ENCODE assay signal across 15 cellular contexts in genomic region chr13:50598338-50598737, GRCh38.
DNase-seq lines count a peak whose midpoint lies in the region; ATAC-seq and TF ChIP-seq lines count a peak whose summit lies in the region.
"Had no signal": no experiment of that assay in that cellular context is flagged by ENCODE, and none has a peak within 500 bp of the region (broad histone marks: within the 10 kb centered on the region; RNA-seq: fewer than 3 reads in every experiment).

No MANE protein-coding gene starts in this region.

- no peaks in the 10 kb centered on the region for H3K9me3 ChIP-seq in SU-DHL-6 (ENCODE audit: insufficient read depth, low read length)
- no peaks in the 10 kb centered on the region for H3K9me3 ChIP-seq in colonic mucosa
- H3K9me3 ChIP-seq: upper lobe of left lung had no signal

- POLR2A ChIA-PET in activated CD4-positive, alpha-beta memory T cell treated with anti-CD3 and anti-CD28 coated beads, Interleukin-2, amount 10 ng/mL, durations not matched to agents 7 days and 5 days (lab: Charles Lee), result no interaction called here

- ATAC-seq in activated naive CD8-positive, alpha-beta T cell treated with anti-CD3 and anti-CD28 coated beads, Interleukin-2, amount 50 U/mL, for 24 hours, result no peak
- ATAC-seq in HG03064 (IDR thresholded peaks at IDR 0.05; ENCODE audit: low read depth, unreplicated experiment), result peak; percentile 37
- ATAC-seq: activated naive CD4-positive, alpha-beta T cell treated with anti-CD3 and anti-CD28 coated beads, Interleukin-2, amount 50 U/mL, for 72 hours had no signal

- H3K36me3 ChIP-seq in SU-DHL-6 (ENCODE audit: low read length), result no peaks in the 10 kb centered on the region
- H3K36me3 ChIP-seq in colonic mucosa, result no peaks in the 10 kb centered on the region
- H3K36me3 ChIP-seq: neural progenitor cell, upper lobe of left lung had no signal

- no peaks in the 10 kb centered on the region for H3K4me1 ChIP-seq in colonic mucosa

- no peaks in the 10 kb centered on the region for H3K79me2 ChIP-seq in SU-DHL-6 (ENCODE audit: insufficient read depth, low read length)

- peak overlapping the region; percentile 3; the same call in 1 of the 2 replicates for H3K9ac ChIP-seq in SU-DHL-6 (ENCODE audit: low read length)
- H3K9ac ChIP-seq in colonic mucosa (ENCODE audit: low read depth in 2 of 2, low read length in 2 of 2), result no peak overlapping the region
- H3K9ac ChIP-seq: neural progenitor cell had no signal

- H3K9me2 ChIP-seq in SU-DHL-6 (replicated peaks; ENCODE audit: insufficient read depth, low read length), result no peaks in the 10 kb centered on the region

- no peak for DNase-seq in activated naive CD8-positive, alpha-beta T cell treated with anti-CD3 and anti-CD28 coated beads for 36 hours
- DNase-seq in activated naive CD8-positive, alpha-beta T cell treated with anti-CD3 and anti-CD28 coated beads, Interleukin-2, amount 50 U/mL, for 24 hours, result no peak
- DNase-seq in retinal pigment epithelial cell (ENCODE audit: low read depth) (peak; percentile 61), colonic mucosa (no peak), NOMO-1 (lab: John Stamatoyannopoulos, UW; ENCODE audit: unreplicated experiment in 2 of 2) (no peak)
- no peak for DNase-seq in activated CD4-positive, alpha-beta memory T cell treated with anti-CD3 and anti-CD28 coated beads, Interleukin-2, amount 10 ng/mL, durations not matched to agents 7 days and 5 days
- DNase-seq: 8988T; activated CD8-positive, alpha-beta memory T cell treated with anti-CD3 and anti-CD28 coated beads for 24 hours; cortex of kidney; NCI-H1694 treated with DMSO at 0.1 percent for 48 hours; upper lobe of left lung had no signal

- H3K27ac ChIP-seq in SU-DHL-6 (ENCODE audit: low read depth, low read length) (peak overlapping the region; percentile 35), colonic mucosa (no peak overlapping the region)
- H3K27ac ChIP-seq: neural progenitor cell, upper lobe of left lung had no signal

- no peaks in the 10 kb centered on the region for H3K36me3 Mint-ChIP-seq in activated naive CD8-positive, alpha-beta T cell treated with anti-CD3 and anti-CD28 coated beads for 36 hours
- H3K36me3 Mint-ChIP-seq in activated naive CD8-positive, alpha-beta T cell treated with anti-CD3 and anti-CD28 coated beads, Interleukin-2, amount 50 U/mL, for 24 hours (ENCODE audit: low read depth), result no peaks in the 10 kb centered on the region
- H3K36me3 Mint-ChIP-seq in activated CD4-positive, alpha-beta memory T cell treated with anti-CD3 and anti-CD28 coated beads, Interleukin-2, amount 10 ng/mL, durations not matched to agents 7 days and 5 days (ENCODE audit: low read depth), result no peaks in the 10 kb centered on the region
- H3K36me3 Mint-ChIP-seq: activated naive CD4-positive, alpha-beta T cell treated with anti-CD3 and anti-CD28 coated beads, Interleukin-2, amount 50 U/mL, for 72 hours; neural progenitor cell had no signal

- peak overlapping the region; percentile 18 for H2AFZ ChIP-seq in SU-DHL-6 (ENCODE audit: low read depth, low read length, severe bottlenecking)
- H2AFZ ChIP-seq: neural progenitor cell had no signal

- peaks cover 31% of the 10 kb centered on the region for H3K4me1 Mint-ChIP-seq in activated naive CD8-positive, alpha-beta T cell treated with anti-CD3 and anti-CD28 coated beads for 36 hours
- H3K4me1 Mint-ChIP-seq in activated naive CD8-positive, alpha-beta T cell treated with anti-CD3 and anti-CD28 coated beads, Interleukin-2, amount 50 U/mL, for 24 hours, result peaks cover 36% of the 10 kb centered on the region
- peaks cover 6% of the 10 kb centered on the region for H3K4me1 Mint-ChIP-seq in activated CD4-positive, alpha-beta memory T cell treated with anti-CD3 and anti-CD28 coated beads, Interleukin-2, amount 10 ng/mL, durations not matched to agents 7 days and 5 days

- peak overlapping the region; percentile 11 for H3K4me2 ChIP-seq in SU-DHL-6 (ENCODE audit: low read depth, low read length, poor library complexity, severe bottlenecking)
- H3K4me2 ChIP-seq: neural progenitor cell had no signal

- H3K4me3 ChIP-seq in SU-DHL-6 (ENCODE audit: insufficient read depth, low read length, poor library complexity, severe bottlenecking), result no peak overlapping the region
- H3K4me3 ChIP-seq in retinal pigment epithelial cell (ENCODE audit: low read length), result no peak overlapping the region
- H3K4me3 ChIP-seq in colonic mucosa, result no peak overlapping the region
- H3K4me3 ChIP-seq: neural progenitor cell, upper lobe of left lung had no signal

- H3K27me3 Mint-ChIP-seq in activated naive CD8-positive, alpha-beta T cell treated with anti-CD3 and anti-CD28 coated beads for 36 hours, result peaks cover 4% of the 10 kb centered on the region
- peaks cover 5% of the 10 kb centered on the region for H3K27me3 Mint-ChIP-seq in activated naive CD8-positive, alpha-beta T cell treated with anti-CD3 and anti-CD28 coated beads, Interleukin-2, amount 50 U/mL, for 24 hours
- no peaks in the 10 kb centered on the region for H3K27me3 Mint-ChIP-seq in activated CD4-positive, alpha-beta memory T cell treated with anti-CD3 and anti-CD28 coated beads, Interleukin-2, amount 10 ng/mL, durations not matched to agents 7 days and 5 days

- H3K27me3 ChIP-seq in SU-DHL-6 (ENCODE audit: low read length) (no peaks in the 10 kb centered on the region), colonic mucosa (no peaks in the 10 kb centered on the region)
- H3K27me3 ChIP-seq: neural progenitor cell, upper lobe of left lung had no signal

- no peaks in the 10 kb centered on the region for H3K9me3 Mint-ChIP-seq in activated naive CD8-positive, alpha-beta T cell treated with anti-CD3 and anti-CD28 coated beads for 36 hours
- H3K9me3 Mint-ChIP-seq in activated naive CD8-positive, alpha-beta T cell treated with anti-CD3 and anti-CD28 coated beads, Interleukin-2, amount 50 U/mL, for 24 hours, result no peaks in the 10 kb centered on the region
- H3K9me3 Mint-ChIP-seq in activated CD4-positive, alpha-beta memory T cell treated with anti-CD3 and anti-CD28 coated beads, Interleukin-2, amount 10 ng/mL, durations not matched to agents 7 days and 5 days, result no peaks in the 10 kb centered on the region
- H3K9me3 Mint-ChIP-seq: activated naive CD4-positive, alpha-beta T cell treated with anti-CD3 and anti-CD28 coated beads, Interleukin-2, amount 50 U/mL, for 72 hours; neural progenitor cell had no signal

- no peak overlapping the region for H3K4me3 Mint-ChIP-seq in activated naive CD8-positive, alpha-beta T cell treated with anti-CD3 and anti-CD28 coated beads for 36 hours
- H3K4me3 Mint-ChIP-seq in activated naive CD8-positive, alpha-beta T cell treated with anti-CD3 and anti-CD28 coated beads, Interleukin-2, amount 50 U/mL, for 24 hours, result no peak overlapping the region
- no peak overlapping the region for H3K4me3 Mint-ChIP-seq in activated CD4-positive, alpha-beta memory T cell treated with anti-CD3 and anti-CD28 coated beads, Interleukin-2, amount 10 ng/mL, durations not matched to agents 7 days and 5 days
- H3K4me3 Mint-ChIP-seq: neural progenitor cell had no signal

- CTCF ChIA-PET in activated CD4-positive, alpha-beta memory T cell treated with anti-CD3 and anti-CD28 coated beads, Interleukin-2, amount 10 ng/mL, durations not matched to agents 7 days and 5 days (lab: Charles Lee), result interaction anchor here (0.6 kb wide), 1 partner anchor 691 kb away, joined by 3 read pairs; no protein-coding TSS in a partner anchor

- peak overlapping the region; percentile 0 for H3K27ac Mint-ChIP-seq in activated naive CD8-positive, alpha-beta T cell treated with anti-CD3 and anti-CD28 coated beads for 36 hours
- H3K27ac Mint-ChIP-seq in activated naive CD8-positive, alpha-beta T cell treated with anti-CD3 and anti-CD28 coated beads, Interleukin-2, amount 50 U/mL, for 24 hours, result no peak overlapping the region
- H3K27ac Mint-ChIP-seq in activated CD4-positive, alpha-beta memory T cell treated with anti-CD3 and anti-CD28 coated beads, Interleukin-2, amount 10 ng/mL, durations not matched to agents 7 days and 5 days, result no peak overlapping the region
- H3K27ac Mint-ChIP-seq: neural progenitor cell had no signal

- no peaks in the 10 kb centered on the region for H4K20me1 ChIP-seq in SU-DHL-6 (ENCODE audit: low read depth, low read length)

- intact Hi-C loops in colonic mucosa (cut with DNase I), result no loop called here

- peaks cover 27% of the 10 kb centered on the region for H3F3A ChIP-seq in SU-DHL-6 (ENCODE audit: insufficient read depth)

- TF ChIP-seq CTCF in SU-DHL-6 (IDR thresholded peaks at IDR 0.05; ENCODE audit: insufficient read depth, low read length, poor library complexity, severe bottlenecking) (no peak), retinal pigment epithelial cell (conservative IDR thresholded peaks at IDR 0.05; ENCODE audit: low read depth, low read length) (no peak), colonic mucosa (IDR thresholded peaks at IDR 0.05) (no peak)
